25 cellular contexts compared by ENCODE assay signal in genomic region chr9:89042984-89043383, GRCh38. TPM values are rescaled to one million over a fixed set of nuclear protein-coding genes. Genes with fewer than 3 reads are reported as not detected.
"Had no signal": no experiment of that assay in that cellular context is flagged by ENCODE, and none has a peak within 500 bp of the region (broad histone marks: within the 10 kb centered on the region; RNA-seq: fewer than 3 reads in every experiment).

No MANE protein-coding gene starts in this region.

- ATAC-seq: activated CD8-positive, alpha-beta T cell treated with anti-CD3 and anti-CD28 coated beads, Interleukin-2, amount 10 ng/mL, durations not matched to agents 7 days and 5 days; T-helper 17 cell; WTC11 had no signal

- H3K36me3 Mint-ChIP-seq: WTC11 had no signal

- FAIRE-seq: astrocyte had no signal

- H3K9me3 Mint-ChIP-seq: brain, WTC11 had no signal

- H3K4me3 ChIP-seq: cardiac muscle cell, PC-9 had no signal

- H3K4me3 Mint-ChIP-seq: activated CD8-positive, alpha-beta T cell treated with anti-CD3 and anti-CD28 coated beads, Interleukin-2, amount 10 ng/mL, durations not matched to agents 7 days and 5 days; brain; T-helper 17 cell; WTC11 had no signal

- H3K27me3 ChIP-seq: cardiac muscle cell had no signal

- H3K4me1 Mint-ChIP-seq: T-helper 17 cell, WTC11 had no signal

- DNase-seq: activated CD4-positive, alpha-beta T cell treated with anti-CD3 and anti-CD28 coated beads for 48 hours; activated CD4-positive, alpha-beta T cell treated with anti-CD3 and anti-CD28 coated beads, Interleukin-2, amount 50 U/mL, for 4 hours; activated CD4-positive, CD25-positive, alpha-beta regulatory T cell treated with anti-CD3 and anti-CD28 coated beads, Interleukin-2, amount 50 U/mL, for 72 hours; activated CD8-positive, alpha-beta memory T cell treated with anti-CD3 and anti-CD28 coated beads, Interleukin-2, amount 50 U/mL, for 48 hours; activated CD8-positive, alpha-beta T cell treated with anti-CD3 and anti-CD28 coated beads, Interleukin-2, amount 10 ng/mL, durations not matched to agents 7 days and 5 days; activated naive CD4-positive, alpha-beta T cell treated with anti-CD3 and anti-CD28 coated beads, Interleukin-2, amount 50 U/mL, for 16 hours; activated T-cell treated with anti-CD3 and anti-CD28 coated beads, Interleukin-2, amount 50 U/mL, for 1 hour; IMR-90; Kasumi-1; KBM-7; NCI-H1048; NCI-H1417 treated with DMSO at 0.1 percent for 48 hours; NCI-H1694 treated with DMSO at 0.1 percent for 48 hours; NCI-H2029 treated with DMSO at 0.1 percent for 48 hours; NCI-H226; NCI-H510A treated with DMSO at 0.1 percent for 48 hours; NCI-H69; PC-9; SHP77 treated with DMSO at 0.1 percent for 48 hours; T-helper 17 cell; T-helper 9 cell had no signal

- H3K27ac ChIP-seq: cardiac muscle cell, PC-9 had no signal

- H3K36me3 ChIP-seq: cardiac muscle cell had no signal

- H3K27me3 Mint-ChIP-seq: brain had no signal

- H3K27ac Mint-ChIP-seq: activated CD8-positive, alpha-beta T cell treated with anti-CD3 and anti-CD28 coated beads, Interleukin-2, amount 10 ng/mL, durations not matched to agents 7 days and 5 days; T-helper 17 cell; WTC11 had no signal

RNA-seq across cellular contexts. Expression of gene S1PR3, which starts 51.7 kb away (rescaled TPM):
- total RNA-seq: activated CD8-positive, alpha-beta T cell treated with anti-CD3 and anti-CD28 coated beads, Interleukin-2, amount 10 ng/mL, durations not matched to agents 7 days and 5 days had no signal
